8 cellular contexts compared by ENCODE assay signal in the genomic region with DNA sequence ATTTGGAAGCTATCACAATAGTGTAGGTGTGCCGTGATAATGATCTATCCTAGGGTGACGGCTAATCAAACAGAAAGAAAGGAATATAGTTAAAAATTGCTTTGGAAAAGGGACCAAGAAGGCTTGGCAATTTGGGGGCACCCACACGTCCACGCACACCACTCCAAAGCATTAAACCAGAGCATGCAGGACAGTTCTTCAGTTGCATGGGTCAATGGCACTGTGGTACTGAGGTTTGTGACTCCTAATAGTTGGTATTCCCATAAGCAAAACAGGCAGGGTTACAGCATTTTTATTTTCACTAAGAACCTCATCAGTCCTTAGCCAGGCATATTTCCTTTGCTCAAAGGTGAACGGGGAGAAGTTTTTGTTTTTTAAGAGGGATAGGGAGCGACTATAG.
"Had no signal": no experiment of that assay in that cellular context is flagged by ENCODE, and none has a peak within 500 bp of the region (broad histone marks: within the 10 kb centered on the region; RNA-seq: fewer than 3 reads in every experiment).

No MANE protein-coding gene starts in this region.

- FAIRE-seq: H54, K562 had no signal

- H3K27ac Mint-ChIP-seq: H9 had no signal

- H3K4me3 ChIP-seq: GM23248, K562 had no signal

- H2AFZ ChIP-seq: GM23248 had no signal

- H3K4me3 Mint-ChIP-seq: H9 had no signal

- DNase-seq: GM23248, GOT3, H9, HCEC 1CT, IMR-90 had no signal

- H3K4me1 Mint-ChIP-seq: H9 had no signal

- H3K9ac ChIP-seq: GM23248 had no signal

- H3K27ac ChIP-seq: GM23248, HL-60 had no signal

- ATAC-seq: K562 had no signal
